20 cellular contexts compared by ENCODE assay signal in genomic region chr18:4400911-4401310, GRCh38. TPM values are rescaled to one million over a fixed set of nuclear protein-coding genes. Genes with fewer than 3 reads are reported as not detected.
"Had no signal": no experiment of that assay in that cellular context is flagged by ENCODE, and none has a peak within 500 bp of the region (broad histone marks: within the 10 kb centered on the region; RNA-seq: fewer than 3 reads in every experiment).

No MANE protein-coding gene starts in this region.

- H3K27ac ChIP-seq: epithelial cell of prostate, esophagus muscularis mucosa, hepatocyte, neutrophil, psoas muscle, right lobe of liver, spleen, stomach, thoracic aorta, transverse colon had no signal

- ATAC-seq: effector memory CD8-positive, alpha-beta T cell; naive thymus-derived CD8-positive, alpha-beta T cell; psoas muscle; right lobe of liver had no signal

- H3K4me2 ChIP-seq: hepatocyte had no signal

- H3K9me3 ChIP-seq: esophagus muscularis mucosa, neutrophil, psoas muscle, right lobe of liver, thoracic aorta, transverse colon had no signal

- H3K4me3 ChIP-seq: esophagus muscularis mucosa, hepatocyte, psoas muscle, right lobe of liver, spleen, stomach, thoracic aorta, transverse colon had no signal

- H3K27me3 ChIP-seq: esophagus muscularis mucosa, hepatocyte, neutrophil, right lobe of liver, spleen, stomach, transverse colon had no signal

- H3K4me1 ChIP-seq: esophagus muscularis mucosa, psoas muscle, right lobe of liver, spleen, stomach, transverse colon had no signal

- DNase-seq: effector memory CD8-positive, alpha-beta T cell; head of caudate nucleus; mammary epithelial cell; naive thymus-derived CD8-positive, alpha-beta T cell; psoas muscle; retina; right lobe of liver; spleen; stimulated activated CD4-positive, alpha-beta T cell treated with anti-CD3 and anti-CD28 coated beads, Interleukin-15, amount 100 ng/mL, for 24 hours; stimulated activated CD4-positive, alpha-beta T cell treated with anti-CD3 and anti-CD28 coated beads, Interleukin-2, amount 100 ng/mL, for 24 hours; stimulated activated naive CD4-positive, alpha-beta T cell; stomach; substantia nigra; transverse colon had no signal

- H3K36me3 ChIP-seq: esophagus muscularis mucosa, neutrophil, right lobe of liver, spleen, stomach, thoracic aorta, transverse colon had no signal

RNA-seq across cellular contexts. Expression of gene DLGAP1, which starts 54.2 kb away (rescaled TPM):
- total RNA-seq: naive thymus-derived CD8-positive, alpha-beta T cell; osteoblast had no signal
- polyA plus RNA-seq: mammary epithelial cell; naive thymus-derived CD8-positive, alpha-beta T cell had no signal
